In genomic region chr3:45776291-45776576, GRCh38 we compare ENCODE assay signal across 28 cellular contexts. TPM values are rescaled to one million over a fixed set of nuclear protein-coding genes. Genes with fewer than 3 reads are reported as not detected.
"Had no signal": no experiment of that assay in that cellular context is flagged by ENCODE, and none has a peak within 500 bp of the region (broad histone marks: within the 10 kb centered on the region; RNA-seq: fewer than 3 reads in every experiment).

No MANE protein-coding gene starts in this region.

- H3K27ac ChIP-seq: ascending aorta, SJSA1 had no signal

- H3K9me2 ChIP-seq: SK-N-SH had no signal

- H3K9me3 Mint-ChIP-seq: activated CD4-positive, alpha-beta T cell treated with anti-CD3 and anti-CD28 coated beads, Interleukin-2, amount 10 ng/mL, durations not matched to agents 24 days and 14 days; activated CD8-positive, alpha-beta T cell treated with anti-CD3 and anti-CD28 coated beads for 36 hours; activated naive CD8-positive, alpha-beta T cell treated with anti-CD3 and anti-CD28 coated beads for 36 hours; activated T-cell treated with anti-CD3 and anti-CD28 coated beads, Interleukin-2, amount 50 U/mL, for 72 hours; activated T-helper 17 cell treated with anti-CD3 and anti-CD28 coated beads, Interleukin-2, amount 50 U/mL, for 72 hours; T-helper 1 cell treated with Interleukin-12 subunit alpha and Interleukin-12 subunit beta and Interleukin-4 antibody, amounts not matched to agents 30 μg/mL and 1 μg/mL, for 36 hours; T-helper 2 cell treated with Interferon-gamma antibody and Interleukin-4, amounts not matched to agents 5 μg/mL and 100 μg/mL, for 36 hours had no signal

- H3K4me2 ChIP-seq: SK-N-SH had no signal

- H3K36me3 Mint-ChIP-seq: activated naive CD8-positive, alpha-beta T cell treated with anti-CD3 and anti-CD28 coated beads for 36 hours had no signal

- H3K9ac ChIP-seq: SK-N-SH had no signal

- H3K36me3 ChIP-seq: ascending aorta, SJSA1 had no signal

- H3K9me3 ChIP-seq: ascending aorta, SJSA1, SK-N-SH had no signal

- ATAC-seq: activated CD8-positive, alpha-beta T cell treated with anti-CD3 and anti-CD28 coated beads for 36 hours; activated T-cell treated with anti-CD3 and anti-CD28 coated beads, Interleukin-2, amount 50 U/mL, for 72 hours; activated T-helper 17 cell treated with anti-CD3 and anti-CD28 coated beads, Interleukin-2, amount 50 U/mL, for 72 hours; PC-3 had no signal

- DNase-seq: activated CD4-positive, alpha-beta T cell treated with anti-CD3 and anti-CD28 coated beads, Interleukin-2, amount 10 ng/mL, durations not matched to agents 24 days and 14 days; activated CD4-positive, alpha-beta T cell treated with anti-CD3 and anti-CD28 coated beads, Interleukin-2, amount 50 U/mL, for 4 hours; activated CD8-positive, alpha-beta T cell treated with anti-CD3 and anti-CD28 coated beads for 36 hours; activated effector memory CD4-positive, alpha-beta T cell treated with anti-CD3 and anti-CD28 coated beads, Interleukin-2, amount 50 U/mL, for 16 hours; activated naive CD4-positive, alpha-beta T cell; activated naive CD4-positive, alpha-beta T cell treated with anti-CD3 and anti-CD28 coated beads, Interleukin-2, amount 50 U/mL, for 16 hours; activated naive CD8-positive, alpha-beta T cell treated with anti-CD3 and anti-CD28 coated beads for 36 hours; activated T-cell treated with anti-CD3 and anti-CD28 coated beads, Interleukin-2, amount 50 U/mL, for 1 hour; activated T-cell treated with anti-CD3 and anti-CD28 coated beads, Interleukin-2, amount 50 U/mL, for 72 hours; amygdala; KG1; MM.1S; MV-4-11; NCI-H1436 treated with DMSO at 0.1 percent for 48 hours; NCI-H1694 treated with DMSO at 0.1 percent for 48 hours; NCI-H510A; NCI-H526; NCI-H748 treated with DMSO at 0.1 percent for 48 hours; NK-92 treated with Interleukin-12 subunit alpha and Interleukin-12 subunit beta, amount 100 ng/mL, for 24 hours; PC-3; SK-N-SH had no signal

- H3K27me3 ChIP-seq: ascending aorta, SJSA1 had no signal

- H3K4me3 ChIP-seq: ascending aorta, SJSA1 had no signal

- H3K4me3 Mint-ChIP-seq: activated CD4-positive, alpha-beta T cell treated with anti-CD3 and anti-CD28 coated beads, Interleukin-2, amount 10 ng/mL, durations not matched to agents 24 days and 14 days; activated CD8-positive, alpha-beta T cell treated with anti-CD3 and anti-CD28 coated beads for 36 hours; activated naive CD8-positive, alpha-beta T cell treated with anti-CD3 and anti-CD28 coated beads for 36 hours; activated T-cell treated with anti-CD3 and anti-CD28 coated beads, Interleukin-2, amount 50 U/mL, for 72 hours; activated T-helper 17 cell treated with anti-CD3 and anti-CD28 coated beads, Interleukin-2, amount 50 U/mL, for 72 hours; T-helper 1 cell treated with Interleukin-12 subunit alpha and Interleukin-12 subunit beta and Interleukin-4 antibody, amounts not matched to agents 30 μg/mL and 1 μg/mL, for 36 hours; T-helper 2 cell treated with Interferon-gamma antibody and Interleukin-4, amounts not matched to agents 5 μg/mL and 100 μg/mL, for 36 hours had no signal

- H3K27ac Mint-ChIP-seq: activated CD4-positive, alpha-beta T cell treated with anti-CD3 and anti-CD28 coated beads, Interleukin-2, amount 10 ng/mL, durations not matched to agents 24 days and 14 days; activated CD8-positive, alpha-beta T cell treated with anti-CD3 and anti-CD28 coated beads for 36 hours; activated naive CD8-positive, alpha-beta T cell treated with anti-CD3 and anti-CD28 coated beads for 36 hours; activated T-cell treated with anti-CD3 and anti-CD28 coated beads, Interleukin-2, amount 50 U/mL, for 72 hours; activated T-helper 17 cell treated with anti-CD3 and anti-CD28 coated beads, Interleukin-2, amount 50 U/mL, for 72 hours; T-helper 1 cell treated with Interleukin-12 subunit alpha and Interleukin-12 subunit beta and Interleukin-4 antibody, amounts not matched to agents 30 μg/mL and 1 μg/mL, for 36 hours; T-helper 2 cell treated with Interferon-gamma antibody and Interleukin-4, amounts not matched to agents 5 μg/mL and 100 μg/mL, for 36 hours had no signal

- H3K4me1 ChIP-seq: ascending aorta had no signal

RNA-seq across cellular contexts. Expression of gene SLC6A20, which starts 20.1 kb away (rescaled TPM):
- total RNA-seq: activated CD4-positive, alpha-beta T cell treated with anti-CD3 and anti-CD28 coated beads, Interleukin-2, amount 10 ng/mL, durations not matched to agents 24 days and 14 days; activated CD8-positive, alpha-beta T cell treated with anti-CD3 and anti-CD28 coated beads for 36 hours; activated naive CD8-positive, alpha-beta T cell treated with anti-CD3 and anti-CD28 coated beads for 36 hours; activated T-cell treated with anti-CD3 and anti-CD28 coated beads, Interleukin-2, amount 50 U/mL, for 72 hours; activated T-helper 17 cell treated with anti-CD3 and anti-CD28 coated beads, Interleukin-2, amount 50 U/mL, for 72 hours; ascending aorta; cardiac septum; LHCN-M2; PC-3 had no signal
- polyA plus RNA-seq: SK-N-SH had no signal
